Comparison of ENCODE assay signal across 19 cellular contexts in the genomic region with DNA sequence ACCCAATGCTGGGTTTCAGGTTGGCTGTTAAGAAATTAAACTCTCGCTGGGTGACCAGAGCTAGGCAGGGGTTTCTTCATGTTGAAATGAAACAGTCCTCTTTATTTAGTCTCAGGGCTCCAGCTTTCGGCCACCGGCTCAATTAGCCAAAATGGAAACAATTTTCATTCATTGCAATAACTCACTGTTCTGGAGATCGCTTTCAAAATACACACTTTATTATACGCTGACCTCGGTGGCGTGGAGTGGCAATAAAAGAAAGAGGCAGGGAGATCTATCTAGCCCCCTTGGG. TPM values are rescaled to one million over a fixed set of nuclear protein-coding genes. Genes with fewer than 3 reads are reported as not detected.
DNase-seq lines count a peak whose midpoint lies in the region; ATAC-seq, FAIRE-seq and TF ChIP-seq lines count a peak whose summit lies in the region.
"Had no signal": no experiment of that assay in that cellular context is flagged by ENCODE, and none has a peak within 500 bp of the region (broad histone marks: within the 10 kb centered on the region; RNA-seq: fewer than 3 reads in every experiment).

No MANE protein-coding gene starts in this region.

- H3K4me1 ChIP-seq in GM23338 (ENCODE audit: insufficient read depth) (peaks cover 58% of the 10 kb centered on the region), pancreas (peaks cover 3 to 8% (median 5%) of the 10 kb centered on the region in 3 donors)

- H3F3A ChIP-seq in GM23338 (replicated peaks; ENCODE audit: low read depth): peaks cover 30% of the 10 kb centered on the region

- H3K27me3 ChIP-seq in GM23338 (ENCODE audit: insufficient read depth) (peaks cover 67% of the 10 kb centered on the region), pancreas (peaks cover 0 to 7% (median 0%) of the 10 kb centered on the region in 4 donors)

- H2AFZ ChIP-seq in GM23338: no peak overlapping the region

- WGBS in pancreas, 2 donors: 32 to 38% methylated on average over 7 of the region's 7 CpGs

- no peaks in the 10 kb centered on the region for H3K79me2 ChIP-seq in GM23338 (replicated peaks; ENCODE audit: insufficient read depth)

- no peak for TF ChIP-seq POLR2A in GM12892 (IDR thresholded peaks at IDR 0.05; ENCODE audit: low read depth, low read length)

- H3K27ac Mint-ChIP-seq in GM23338: no peak overlapping the region
- H3K27ac Mint-ChIP-seq in activated T-helper 17 cell treated with anti-CD3 and anti-CD28 coated beads, Interleukin-2, amount 50 U/mL, for 72 hours: no peak overlapping the region
- H3K27ac Mint-ChIP-seq: CD8-positive, alpha-beta T cell had no signal

- H3K27ac ChIP-seq in GM23338 (ENCODE audit: low read depth) (no peak overlapping the region), pancreas (peak overlapping the region; percentile 47 to 92 (median 82))
- H3K27ac ChIP-seq: VCaP had no signal

- H3K9me3 ChIP-seq in iPS-18c (ENCODE audit: control insufficient read depth, insufficient read depth, low read length) (no peaks in the 10 kb centered on the region), pancreas (no peaks in the 10 kb centered on the region)

- no peaks in the 10 kb centered on the region for H4K20me1 ChIP-seq in GM23338 (replicated peaks; ENCODE audit: insufficient read depth)

- peaks cover 2% of the 10 kb centered on the region; the same call in 2 of the 3 replicates for H3K9me3 Mint-ChIP-seq in GM23338
- H3K9me3 Mint-ChIP-seq in activated T-helper 17 cell treated with anti-CD3 and anti-CD28 coated beads, Interleukin-2, amount 50 U/mL, for 72 hours: no peaks in the 10 kb centered on the region

- H3K36me3 ChIP-seq in GM23338 (ENCODE audit: insufficient read depth) (no peaks in the 10 kb centered on the region), pancreas (no peaks in the 10 kb centered on the region)

- peaks cover 68% of the 10 kb centered on the region for H3K27me3 Mint-ChIP-seq in GM23338 (ENCODE audit: insufficient read depth, low read depth, poor library complexity)
- H3K27me3 Mint-ChIP-seq in activated T-helper 17 cell treated with anti-CD3 and anti-CD28 coated beads, Interleukin-2, amount 50 U/mL, for 72 hours: peaks cover 72% of the 10 kb centered on the region

- no peak for FAIRE-seq in pancreas (lab: Jason Lieb, UNC)
- FAIRE-seq in GM12892 (lab: Jason Lieb, UNC): no peak

- ATAC-seq in GM23338 (no peak), pancreas (no peak)
- ATAC-seq in activated T-helper 17 cell treated with anti-CD3 and anti-CD28 coated beads, Interleukin-2, amount 50 U/mL, for 72 hours (replicated peaks): no peak
- ATAC-seq: CD8-positive, alpha-beta T cell had no signal

- peak overlapping the region; percentile 85 for H3K4me2 ChIP-seq in GM23338

- intact Hi-C loops in pancreas (cut with DNase I): loop anchor here in 2 of 3 donors (5.0 to 10.0 kb wide), 3 partner anchors 235 to 523 kb away; no protein-coding TSS in a partner anchor

- H3K9me2 ChIP-seq in GM23338 (ENCODE audit: insufficient read depth): no peaks in the 10 kb centered on the region

- H3K4me3 ChIP-seq in GM23338: peak overlapping the region; percentile 63
- H3K4me3 ChIP-seq in iPS-18c (ENCODE audit: insufficient read depth, low read depth, low read length): peak overlapping the region; percentile 59; the same call in 1 of the 2 replicates
- peak overlapping the region in 2 of 4 donors; percentile 35 to 46 for H3K4me3 ChIP-seq in pancreas

- TF ChIP-seq CTCF in GM23338 (conservative IDR thresholded peaks at IDR 0.05; ENCODE audit: low read depth in 2 of 2) (no peak), pancreas (IDR thresholded peaks at IDR 0.05) (no peak)

- H3K36me3 Mint-ChIP-seq in GM23338 (ENCODE audit: low read depth): no peaks in the 10 kb centered on the region
- peaks cover 14% of the 10 kb centered on the region for H3K36me3 Mint-ChIP-seq in activated T-helper 17 cell treated with anti-CD3 and anti-CD28 coated beads, Interleukin-2, amount 50 U/mL, for 72 hours (ENCODE audit: low read depth)
- H3K36me3 Mint-ChIP-seq: CD8-positive, alpha-beta T cell had no signal

- H3K4me1 Mint-ChIP-seq in GM23338: peaks cover 56% of the 10 kb centered on the region
- H3K4me1 Mint-ChIP-seq in activated T-helper 17 cell treated with anti-CD3 and anti-CD28 coated beads, Interleukin-2, amount 50 U/mL, for 72 hours: peaks cover 9% of the 10 kb centered on the region

- H3K4me3 Mint-ChIP-seq in GM23338: peak overlapping the region; percentile 78
- H3K4me3 Mint-ChIP-seq in activated T-helper 17 cell treated with anti-CD3 and anti-CD28 coated beads, Interleukin-2, amount 50 U/mL, for 72 hours: peak overlapping the region; percentile 57

- DNase-seq in GM23338 (ENCODE audit: low spot score) (no peak), pancreas (no peak), AML-193 (lab: John Stamatoyannopoulos, UW) (no peak), GM12892 (ENCODE audit: insufficient read length) (no peak), NCI-H1048 (lab: John Stamatoyannopoulos, UW) (no peak), T-helper 9 cell (no peak)
- DNase-seq: activated CD4-positive, alpha-beta T cell treated with anti-CD3 and anti-CD28 coated beads, Interleukin-2, amount 50 U/mL, for 48 hours; CD8-positive, alpha-beta T cell; DMS79 treated with DMSO at 0.1 percent for 48 hours; effector CD8-positive, alpha-beta T cell; mesenchymal stem cell; NCI-H1417 treated with DMSO at 0.1 percent for 48 hours; NCI-H526 treated with DMSO at 0.1 percent for 48 hours; SHP77; stimulated activated CD4-positive, alpha-beta T cell treated with anti-CD3 and anti-CD28 coated beads, Interleukin-4, amount 100 ng/mL, for 24 hours; T-helper 1 cell had no signal

TF ChIP-seq in GM23338, 12 proteins besides CTCF, POLR2A, EP300 and RAD21:
- no peak for TF ChIP-seq REST (IDR thresholded peaks at IDR 0.05; ENCODE audit: unreplicated experiment)
- no peak for TF ChIP-seq JUNB (IDR thresholded peaks at IDR 0.05; ENCODE audit: unreplicated experiment)

RNA-seq across cellular contexts. Expression of gene MECOM, which starts 3.8 kb away (rescaled TPM):
- 1.1 and 2.7 TPM in 2 replicates for total RNA-seq in GM23338 (2014; rRNA removed; shearing (Covaris generic))
- polyA plus RNA-seq in GM23338 (2016; fragmentation: Nextera tagmentation; extraction: Ambion mirVana) (0.14 and 0.15 TPM in 2 replicates), pancreas (10 to 100 TPM in 1 of 2 donors, 1 to 10 TPM in 1; 8.7 to 19.6 TPM)
- not detected for total RNA-seq in activated T-helper 17 cell treated with anti-CD3 and anti-CD28 coated beads, Interleukin-2, amount 50 U/mL, for 72 hours
- total RNA-seq in pancreas: 10 to 100 TPM; 28.6 to 53.8 (median 47.5) TPM
- polyA plus RNA-seq in GM12892 (2012; ENCODE audit: missing spikeins): not detected
- total RNA-seq: CD8-positive, alpha-beta T cell had no signal
